In genomic region chr12:570237-570925, GRCh38 we compare ENCODE assay signal across 8 cellular contexts.
DNase-seq lines count a peak whose midpoint lies in the region; ATAC-seq, FAIRE-seq and TF ChIP-seq lines count a peak whose summit lies in the region.

No MANE protein-coding gene starts in this region.

- H3K27ac ChIP-seq in pancreas, result peak overlapping the region in 3 of 4 donors; percentile 39 to 72 (median 55)

- no peaks in the 10 kb centered on the region for H3K27me3 ChIP-seq in pancreas

- FAIRE-seq in pancreas (lab: Jason Lieb, UNC) (no peak), GM19239 (lab: Jason Lieb, UNC) (no peak)

- peak overlapping the region; percentile 29 to 59 (median 41) for H3K4me3 ChIP-seq in pancreas

- DNase-seq in activated T-cell treated with anti-CD3 and anti-CD28 coated beads, Interleukin-2, amount 50 U/mL, for 72 hours, result no peak
- DNase-seq in activated T-cell treated with anti-CD3 and anti-CD28 coated beads for 4 hours (no peak), head of caudate nucleus (peak in 27 of 42 donors; percentile 22 to 82 (median 44)), pancreas (peak in 5 of 6 donors; percentile 33 to 69 (median 58)), NCI-H69 (lab: John Stamatoyannopoulos, UW) (no peak), GM19239 (ENCODE audit: insufficient read length, low spot score) (no peak)
- no peak for DNase-seq in activated T-helper 1 cell treated with anti-CD3 and anti-CD28 coated beads, Interleukin-12 subunit alpha, Interleukin-12 subunit beta, Interleukin-2, Interleukin-4 antibody, amounts not matched to agents 30 ng/mL and 10 ng/mL and 1 ng/mL, durations not matched to agents 14 hours and 24 hours and 36 hours (ENCODE audit: low spot score)

- no peak for ATAC-seq in activated T-cell treated with anti-CD3 and anti-CD28 coated beads, Interleukin-2, amount 50 U/mL, for 72 hours (replicated peaks in 1 of 2)
- ATAC-seq in pancreas (peak; percentile 64 to 85 (median 78)), GM19397 (IDR thresholded peaks at IDR 0.05; ENCODE audit: unreplicated experiment) (no peak)

- H3K4me3 Mint-ChIP-seq in activated T-cell treated with anti-CD3 and anti-CD28 coated beads, Interleukin-2, amount 50 U/mL, for 72 hours, result peak overlapping the region; percentile 90 to 93
- peak overlapping the region; percentile 79 for H3K4me3 Mint-ChIP-seq in activated T-helper 1 cell treated with anti-CD3 and anti-CD28 coated beads, Interleukin-12 subunit alpha, Interleukin-12 subunit beta, Interleukin-2, Interleukin-4 antibody, amounts not matched to agents 30 ng/mL and 10 ng/mL and 1 ng/mL, durations not matched to agents 14 hours and 24 hours and 36 hours

- H3K27ac Mint-ChIP-seq in activated T-cell treated with anti-CD3 and anti-CD28 coated beads, Interleukin-2, amount 50 U/mL, for 72 hours, result no peak overlapping the region
- no peak overlapping the region for H3K27ac Mint-ChIP-seq in activated T-helper 1 cell treated with anti-CD3 and anti-CD28 coated beads, Interleukin-12 subunit alpha, Interleukin-12 subunit beta, Interleukin-2, Interleukin-4 antibody, amounts not matched to agents 30 ng/mL and 10 ng/mL and 1 ng/mL, durations not matched to agents 14 hours and 24 hours and 36 hours

- H3K27me3 Mint-ChIP-seq in activated T-cell treated with anti-CD3 and anti-CD28 coated beads, Interleukin-2, amount 50 U/mL, for 72 hours (ENCODE audit: low read depth), result no peaks in the 10 kb centered on the region
- H3K27me3 Mint-ChIP-seq in activated T-helper 1 cell treated with anti-CD3 and anti-CD28 coated beads, Interleukin-12 subunit alpha, Interleukin-12 subunit beta, Interleukin-2, Interleukin-4 antibody, amounts not matched to agents 30 ng/mL and 10 ng/mL and 1 ng/mL, durations not matched to agents 14 hours and 24 hours and 36 hours (ENCODE audit: insufficient read depth), result no peaks in the 10 kb centered on the region

- no peaks in the 10 kb centered on the region for H3K9me3 ChIP-seq in pancreas

- peaks cover under 1 to 2% of the 10 kb centered on the region in 2 donors for H3K9me3 Mint-ChIP-seq in activated T-cell treated with anti-CD3 and anti-CD28 coated beads, Interleukin-2, amount 50 U/mL, for 72 hours
- no peaks in the 10 kb centered on the region for H3K9me3 Mint-ChIP-seq in activated T-helper 1 cell treated with anti-CD3 and anti-CD28 coated beads, Interleukin-12 subunit alpha, Interleukin-12 subunit beta, Interleukin-2, Interleukin-4 antibody, amounts not matched to agents 30 ng/mL and 10 ng/mL and 1 ng/mL, durations not matched to agents 14 hours and 24 hours and 36 hours

- no peak for TF ChIP-seq CTCF in pancreas (IDR thresholded peaks at IDR 0.05)

- 20 to 34% methylated on average over 23 to 27 of the region's 27 CpGs for WGBS in pancreas, 2 donors

- peaks cover 50% of the 10 kb centered on the region for H3K4me1 Mint-ChIP-seq in activated T-cell treated with anti-CD3 and anti-CD28 coated beads, Interleukin-2, amount 50 U/mL, for 72 hours (ENCODE audit: low read depth)
- H3K4me1 Mint-ChIP-seq in activated T-helper 1 cell treated with anti-CD3 and anti-CD28 coated beads, Interleukin-12 subunit alpha, Interleukin-12 subunit beta, Interleukin-2, Interleukin-4 antibody, amounts not matched to agents 30 ng/mL and 10 ng/mL and 1 ng/mL, durations not matched to agents 14 hours and 24 hours and 36 hours (ENCODE audit: low read depth), result peaks cover 44% of the 10 kb centered on the region

- H3K4me1 ChIP-seq in pancreas, result no peaks in the 10 kb centered on the region

- H3K36me3 ChIP-seq in pancreas, result no peaks in the 10 kb centered on the region

- H3K36me3 Mint-ChIP-seq in activated T-cell treated with anti-CD3 and anti-CD28 coated beads, Interleukin-2, amount 50 U/mL, for 72 hours (ENCODE audit: insufficient read depth in 2 of 2), result peaks cover 3% of the 10 kb centered on the region in 2 donors
- H3K36me3 Mint-ChIP-seq in activated T-helper 1 cell treated with anti-CD3 and anti-CD28 coated beads, Interleukin-12 subunit alpha, Interleukin-12 subunit beta, Interleukin-2, Interleukin-4 antibody, amounts not matched to agents 30 ng/mL and 10 ng/mL and 1 ng/mL, durations not matched to agents 14 hours and 24 hours and 36 hours (ENCODE audit: low read depth), result no peaks in the 10 kb centered on the region

- intact Hi-C loops in activated T-helper 1 cell treated with anti-CD3 and anti-CD28 coated beads, Interleukin-12 subunit alpha, Interleukin-12 subunit beta, Interleukin-2, Interleukin-4 antibody, amounts not matched to agents 30 ng/mL and 10 ng/mL and 1 ng/mL, durations not matched to agents 14 hours and 24 hours and 36 hours (cut with micrococcal nuclease), result loop anchor here (1.0 kb wide), 1 partner anchor 379 kb away; the partner anchor contains the start of gene RAD52
- intact Hi-C loops in head of caudate nucleus (cut with DNase I), result loop anchor here (2.0 kb wide), 1 partner anchor 378 kb away; the partner anchor contains the start of gene RAD52
- intact Hi-C loops in pancreas (cut with DNase I), result loop anchor here in 2 of 3 donors (5.0 kb wide), 2 partner anchors 247 to 382 kb away; no protein-coding TSS in a partner anchor

Comparison
In these comparisons a context has a peak if more than half of its experiments do, and no peak if none do; other contexts are left out.
1. ATAC-seq: peak in pancreas (4 of 4); none in activated T-cell treated with anti-CD3 and anti-CD28 coated beads, Interleukin-2, amount 50 U/mL, for 72 hours (0 of 2) and GM19397 (single experiment).
2. DNase-seq: peak in head of caudate nucleus (27 of 42) and pancreas (5 of 6); none in activated T-cell treated with anti-CD3 and anti-CD28 coated beads, Interleukin-2, amount 50 U/mL, for 72 hours (0 of 2), activated T-cell treated with anti-CD3 and anti-CD28 coated beads for 4 hours (single experiment), activated T-helper 1 cell treated with anti-CD3 and anti-CD28 coated beads, Interleukin-12 subunit alpha, Interleukin-12 subunit beta, Interleukin-2, Interleukin-4 antibody, amounts not matched to agents 30 ng/mL and 10 ng/mL and 1 ng/mL, durations not matched to agents 14 hours and 24 hours and 36 hours (single experiment), NCI-H69 (single experiment) and GM19239 (single experiment).